In genomic region chr4:82691431-82691830, GRCh38 we compare ENCODE assay signal across 21 cellular contexts.
DNase-seq lines count a peak whose midpoint lies in the region; ATAC-seq, FAIRE-seq and TF ChIP-seq lines count a peak whose summit lies in the region.
"Had no signal": no experiment of that assay in that cellular context is flagged by ENCODE, and none has a peak within 500 bp of the region (broad histone marks: within the 10 kb centered on the region; RNA-seq: fewer than 3 reads in every experiment).

No MANE protein-coding gene starts in this region.

- H3K4me1 Mint-ChIP-seq in stimulated activated naive CD8-positive, alpha-beta T cell treated with anti-CD3 and anti-CD28 coated beads, Interleukin-15, Interleukin-2, amounts not matched to agents 100 ng/mL and 50 ng/mL, for 24 hours (ENCODE audit: low read depth), result no peaks in the 10 kb centered on the region
- H3K4me1 Mint-ChIP-seq in neural crest cell, result peaks cover 14% of the 10 kb centered on the region
- H3K4me1 Mint-ChIP-seq in endothelial cell (ENCODE audit: unreplicated experiment), result no peaks in the 10 kb centered on the region
- H3K4me1 Mint-ChIP-seq: CD8-positive, alpha-beta memory T cell had no signal

- H3K27me3 ChIP-seq in endothelial cell of umbilical vein (ENCODE audit: control insufficient read depth in 2 of 2, insufficient read depth in 2 of 2, low read length in 2 of 2), result no peaks in the 10 kb centered on the region
- H3K27me3 ChIP-seq: BE2C had no signal

- no peaks in the 10 kb centered on the region for H3K9me3 Mint-ChIP-seq in stimulated activated naive CD8-positive, alpha-beta T cell treated with anti-CD3 and anti-CD28 coated beads, Interleukin-15, Interleukin-2, amounts not matched to agents 100 ng/mL and 50 ng/mL, for 24 hours
- H3K9me3 Mint-ChIP-seq in neural crest cell (no peaks in the 10 kb centered on the region), endothelial cell (ENCODE audit: unreplicated experiment) (no peaks in the 10 kb centered on the region)
- H3K9me3 Mint-ChIP-seq: CD8-positive, alpha-beta memory T cell; GM23338 had no signal

- H3K9me3 ChIP-seq in endothelial cell of umbilical vein (replicated peaks; ENCODE audit: control insufficient read depth, insufficient read depth, low read length), result no peaks in the 10 kb centered on the region
- H3K9me3 ChIP-seq: BE2C had no signal

- no peak for ATAC-seq in stimulated activated naive CD8-positive, alpha-beta T cell treated with anti-CD3 and anti-CD28 coated beads, Interleukin-15, Interleukin-2, amounts not matched to agents 100 U/mL and 50 U/mL, for 24 hours
- ATAC-seq: GM23338 had no signal

- TF ChIP-seq POLR2A in endothelial cell of umbilical vein (IDR thresholded peaks at IDR 0.05; ENCODE audit: low read depth, low read length), result no peak

- H3K4me2 ChIP-seq in endothelial cell of umbilical vein (ENCODE audit: insufficient read depth, low read length), result peak overlapping the region; percentile 10
- H3K4me2 ChIP-seq: GM23338 had no signal

- intact Hi-C loops in endothelial cell of umbilical vein (cut with micrococcal nuclease), result no loop called here

- no peak overlapping the region for H3K27ac ChIP-seq in endothelial cell of umbilical vein (ENCODE audit: insufficient read depth, low read depth, low read length)

- DNase-seq in stimulated activated naive CD8-positive, alpha-beta T cell treated with anti-CD3 and anti-CD28 coated beads, Interleukin-15, Interleukin-2, amounts not matched to agents 100 U/mL and 50 U/mL, for 24 hours, result no peak
- DNase-seq in endothelial cell of umbilical vein (ENCODE audit: low read depth, low spot score) (peak; percentile 46), neural crest cell (ENCODE audit: low read depth, low spot score) (no peak), dedifferentiated amniotic fluid mesenchymal stem cell (ENCODE audit: extremely low spot score) (no peak), endothelial cell (ENCODE audit: low spot score) (no peak)
- DNase-seq in activated effector memory CD4-positive, alpha-beta T cell treated with anti-CD3 and anti-CD28 coated beads, Interleukin-2, amount 50 U/mL, for 16 hours, result no peak
- DNase-seq: ACHN; BE2C; C1 segment of cervical spinal cord; CD4-positive, CD25-positive, alpha-beta regulatory T cell; CD8-positive, alpha-beta memory T cell; COR-L47; DMS 273 treated with DMSO at 0.1 percent for 48 hours; DMS53; GDM1; HCEC 1CT had no signal

- no peaks in the 10 kb centered on the region for H3K79me2 ChIP-seq in endothelial cell of umbilical vein (ENCODE audit: control insufficient read depth, insufficient read depth, low read length)

- TF ChIP-seq CTCF in endothelial cell of umbilical vein (IDR thresholded peaks at IDR 0.05; ENCODE audit: extremely low read depth in 1 of 2, insufficient read depth in 1 of 2, low read depth in 1 of 2, low read length in 2 of 2) (no peak), neural crest cell (conservative IDR thresholded peaks at IDR 0.05) (no peak), endothelial cell (IDR thresholded peaks at IDR 0.05; ENCODE audit: unreplicated experiment) (no peak)

- POLR2A ChIA-PET in endothelial cell of umbilical vein (lab: Charles Lee), result no interaction called here

- BruUV-seq in endothelial cell of umbilical vein (replicated peaks; lab: Mats Ljungman, UMichigan), result no TSS peak

- CTCF ChIA-PET in endothelial cell of umbilical vein (lab: Charles Lee), result interaction anchor here (1.0 to 3.2 kb wide), 3 partner anchors 47 to 229 kb away, joined by 3 to 15 read pairs (median 5); no protein-coding TSS in a partner anchor

- H3K27ac Mint-ChIP-seq in stimulated activated naive CD8-positive, alpha-beta T cell treated with anti-CD3 and anti-CD28 coated beads, Interleukin-15, Interleukin-2, amounts not matched to agents 100 ng/mL and 50 ng/mL, for 24 hours, result peak overlapping the region; percentile 36
- H3K27ac Mint-ChIP-seq in neural crest cell (ENCODE audit: unreplicated experiment), result peak overlapping the region; percentile 65
- no peak overlapping the region for H3K27ac Mint-ChIP-seq in endothelial cell (ENCODE audit: unreplicated experiment)
- H3K27ac Mint-ChIP-seq: CD4-positive, CD25-positive, alpha-beta regulatory T cell; CD8-positive, alpha-beta memory T cell; GM23338 had no signal

- H2AFZ ChIP-seq in endothelial cell of umbilical vein (ENCODE audit: low read depth, low read length), result no peak overlapping the region
- H2AFZ ChIP-seq: GM23338 had no signal

- no peak overlapping the region for H3K4me3 ChIP-seq in endothelial cell of umbilical vein (replicated peaks in 1 of 3; ENCODE audit: insufficient read depth in 1 of 3, low read depth in 1 of 3, low read length in 3 of 3)
- H3K4me3 ChIP-seq: GM23338 had no signal

- no peaks in the 10 kb centered on the region for H3K36me3 ChIP-seq in endothelial cell of umbilical vein (ENCODE audit: control insufficient read depth in 2 of 2, extremely low read depth in 1 of 2, insufficient read depth in 2 of 2, low read length in 2 of 2)
- H3K36me3 ChIP-seq: BE2C had no signal

- no peaks in the 10 kb centered on the region for H4K20me1 ChIP-seq in endothelial cell of umbilical vein (replicated peaks; ENCODE audit: control insufficient read depth, extremely low read depth, insufficient read depth, low read length)

- peaks cover 9% of the 10 kb centered on the region for H3K4me1 ChIP-seq in endothelial cell of umbilical vein (ENCODE audit: control insufficient read depth, extremely low read depth, insufficient read depth, low read length)
- H3K4me1 ChIP-seq: BE2C had no signal

- dilution Hi-C loops in endothelial cell of umbilical vein (cut with MboI; ENCODE audit: extremely low pct_ligation_motif_present, low sequenced_read_pairs), result no loop called here

- no peak overlapping the region for H3K4me3 Mint-ChIP-seq in stimulated activated naive CD8-positive, alpha-beta T cell treated with anti-CD3 and anti-CD28 coated beads, Interleukin-15, Interleukin-2, amounts not matched to agents 100 ng/mL and 50 ng/mL, for 24 hours
- H3K4me3 Mint-ChIP-seq in neural crest cell (no peak overlapping the region), endothelial cell (ENCODE audit: unreplicated experiment) (no peak overlapping the region)
- H3K4me3 Mint-ChIP-seq: CD4-positive, CD25-positive, alpha-beta regulatory T cell; CD8-positive, alpha-beta memory T cell; GM23338 had no signal

- no peaks in the 10 kb centered on the region for H3K36me3 Mint-ChIP-seq in stimulated activated naive CD8-positive, alpha-beta T cell treated with anti-CD3 and anti-CD28 coated beads, Interleukin-15, Interleukin-2, amounts not matched to agents 100 ng/mL and 50 ng/mL, for 24 hours (ENCODE audit: low read depth)
- H3K36me3 Mint-ChIP-seq in neural crest cell (ENCODE audit: low read depth), result no peaks in the 10 kb centered on the region
- no peaks in the 10 kb centered on the region for H3K36me3 Mint-ChIP-seq in endothelial cell (ENCODE audit: low read depth, unreplicated experiment)
- H3K36me3 Mint-ChIP-seq: CD4-positive, CD25-positive, alpha-beta regulatory T cell had no signal

- FAIRE-seq in endothelial cell of umbilical vein (lab: Jason Lieb, UNC), result peak; percentile 83
- FAIRE-seq: A204.1, GM12892, H54 had no signal

- H3K27me3 Mint-ChIP-seq in stimulated activated naive CD8-positive, alpha-beta T cell treated with anti-CD3 and anti-CD28 coated beads, Interleukin-15, Interleukin-2, amounts not matched to agents 100 ng/mL and 50 ng/mL, for 24 hours, result no peaks in the 10 kb centered on the region
- H3K27me3 Mint-ChIP-seq in neural crest cell (ENCODE audit: low read depth) (no peaks in the 10 kb centered on the region), endothelial cell (ENCODE audit: unreplicated experiment) (peaks cover 1% of the 10 kb centered on the region)

- no peak overlapping the region for H3K9ac ChIP-seq in endothelial cell of umbilical vein (replicated peaks; ENCODE audit: extremely low read depth, insufficient read depth, low read length)

- peaks cover 2% of the 10 kb centered on the region for H3K9me1 ChIP-seq in endothelial cell of umbilical vein (replicated peaks; ENCODE audit: control insufficient read depth, extremely low read depth, insufficient read depth, low read length)

TF ChIP-seq in endothelial cell of umbilical vein, 7 proteins besides CTCF, POLR2A, EP300 and RAD21:
- TF ChIP-seq GATA2 (IDR thresholded peaks at IDR 0.05; ENCODE audit: insufficient read depth, insufficient read length, low read depth, low read length) (peak; percentile 82), EZH2 (IDR thresholded peaks at IDR 0.05; ENCODE audit: borderline replicate concordance, low read depth, low read length, severe bottlenecking) (no peak), FOS (IDR thresholded peaks at IDR 0.05; ENCODE audit: borderline replicate concordance, insufficient read depth, low read length) (peak; percentile 43), JUN (IDR thresholded peaks at IDR 0.05; ENCODE audit: borderline replicate concordance, insufficient read depth, insufficient read length, low read depth) (no peak), POLR2AphosphoS5 (IDR thresholded peaks at IDR 0.05; ENCODE audit: insufficient read depth, low read depth, low read length) (peak; percentile 56)
